Comparison of ENCODE assay signal across 10 cellular contexts in genomic region chr16:17343028-17343427, GRCh38.
DNase-seq lines count a peak whose midpoint lies in the region; ATAC-seq, FAIRE-seq and TF ChIP-seq lines count a peak whose summit lies in the region.
"Had no signal": no experiment of that assay in that cellular context is flagged by ENCODE, and none has a peak within 500 bp of the region (broad histone marks: within the 10 kb centered on the region; RNA-seq: fewer than 3 reads in every experiment).

No MANE protein-coding gene starts in this region.

- H3K27me3 ChIP-seq in sigmoid colon: no peaks in the 10 kb centered on the region

- peaks cover 76% of the 10 kb centered on the region for H3K4me1 Mint-ChIP-seq in activated T-cell treated with anti-CD3 and anti-CD28 coated beads, Interleukin-2, amount 50 U/mL, for 4 hours (ENCODE audit: low read depth)

- TF ChIP-seq EP300 in sigmoid colon (IDR thresholded peaks at IDR 0.05): no peak

- no peaks in the 10 kb centered on the region for H3K9me3 Mint-ChIP-seq in activated T-cell treated with anti-CD3 and anti-CD28 coated beads, Interleukin-2, amount 50 U/mL, for 4 hours

- DNase-seq in MV-4-11 (lab: John Stamatoyannopoulos, UW): peak; percentile 98
- DNase-seq in activated T-cell treated with anti-CD3 and anti-CD28 coated beads, Interleukin-2, amount 50 U/mL, for 4 hours: no peak
- DNase-seq in sigmoid colon: no peak
- DNase-seq in SW 1271 (lab: John Stamatoyannopoulos, UW): no peak
- DNase-seq in posterior cingulate gyrus: no peak
- DNase-seq in H54 (ENCODE audit: insufficient read length, low spot score): no peak

- no peaks in the 10 kb centered on the region for H3K9me3 ChIP-seq in sigmoid colon

- TF ChIP-seq POLR2A in sigmoid colon (IDR thresholded peaks at IDR 0.05) (no peak), H54 (IDR thresholded peaks at IDR 0.05; ENCODE audit: low read depth, low read length) (no peak)

- H3K27ac ChIP-seq in sigmoid colon: peak overlapping the region; percentile 82 to 92 (median 88)

- TF ChIP-seq CTCF in sigmoid colon (IDR thresholded peaks at IDR 0.05): no peak

- H3K36me3 Mint-ChIP-seq in activated T-cell treated with anti-CD3 and anti-CD28 coated beads, Interleukin-2, amount 50 U/mL, for 4 hours (ENCODE audit: insufficient read depth): peaks cover under 1% of the 10 kb centered on the region

- FAIRE-seq in H54 (lab: Jason Lieb, UNC): no peak
- FAIRE-seq: astrocyte, frontal cortex had no signal

- no peak overlapping the region for H3K4me3 ChIP-seq in sigmoid colon

- no peaks in the 10 kb centered on the region for H3K36me3 ChIP-seq in sigmoid colon

- no peaks in the 10 kb centered on the region for H3K27me3 Mint-ChIP-seq in activated T-cell treated with anti-CD3 and anti-CD28 coated beads, Interleukin-2, amount 50 U/mL, for 4 hours (ENCODE audit: low read depth)

- WGBS in sigmoid colon, 2 donors: 52 to 82% methylated on average over 10 of the region's 10 CpGs

- H3K4me1 ChIP-seq in sigmoid colon: peaks cover 0 to 77% (median 74%) of the 10 kb centered on the region in 4 donors

- intact Hi-C loops in sigmoid colon (cut with DNase I): no loop called here
- intact Hi-C loops in posterior cingulate gyrus (cut with DNase I): no loop called here

- peak overlapping the region; percentile 29 for H3K4me3 Mint-ChIP-seq in activated T-cell treated with anti-CD3 and anti-CD28 coated beads, Interleukin-2, amount 50 U/mL, for 4 hours

- ATAC-seq in GM18511 (IDR thresholded peaks at IDR 0.05; ENCODE audit: unreplicated experiment) (peak; percentile 65), HG03196 (IDR thresholded peaks at IDR 0.05; ENCODE audit: unreplicated experiment) (no peak)
- peak in 1 of 2 donors; percentile 49 for ATAC-seq in activated T-cell treated with anti-CD3 and anti-CD28 coated beads, Interleukin-2, amount 50 U/mL, for 4 hours
